16 cellular contexts compared by ENCODE assay signal in genomic region chr6:159221486-159222170, GRCh38.
"Had no signal": no experiment of that assay in that cellular context is flagged by ENCODE, and none has a peak within 500 bp of the region (broad histone marks: within the 10 kb centered on the region; RNA-seq: fewer than 3 reads in every experiment).

No MANE protein-coding gene starts in this region.

- H3K4me3 ChIP-seq: body of pancreas, esophagus squamous epithelium, mucosa of descending colon, transverse colon, vagina had no signal

- DNase-seq: activated B cell treated with CpG ODN at 0.5 μM for 24 hours; activated CD4-positive, alpha-beta memory T cell treated with anti-CD3 and anti-CD28 coated beads for 36 hours; activated CD4-positive, alpha-beta T cell treated with anti-CD3 and anti-CD28 coated beads for 4 hours; activated naive CD4-positive, alpha-beta T cell; activated naive CD8-positive, alpha-beta T cell treated with anti-CD3 and anti-CD28 coated beads for 36 hours; activated T-cell treated with anti-CD3 and anti-CD28 coated beads for 4 hours; amniotic stem cell; body of pancreas; dermis blood vessel endothelial cell; effector memory CD8-positive, alpha-beta T cell; esophagus squamous epithelium; mucosa of descending colon; naive B cell; retina; transverse colon had no signal

- H3K36me3 ChIP-seq: esophagus squamous epithelium, transverse colon, vagina had no signal

- ATAC-seq: body of pancreas; effector memory CD8-positive, alpha-beta T cell; mucosa of descending colon had no signal

- H3K27ac ChIP-seq: body of pancreas, esophagus squamous epithelium, transverse colon, vagina had no signal

- H3K9me3 ChIP-seq: body of pancreas, esophagus squamous epithelium, mucosa of descending colon, transverse colon, vagina had no signal

- H3K27me3 ChIP-seq: body of pancreas, vagina had no signal

- H3K4me1 ChIP-seq: body of pancreas, esophagus squamous epithelium, transverse colon, vagina had no signal
